2 cellular contexts compared by ENCODE assay signal in the genomic region with DNA sequence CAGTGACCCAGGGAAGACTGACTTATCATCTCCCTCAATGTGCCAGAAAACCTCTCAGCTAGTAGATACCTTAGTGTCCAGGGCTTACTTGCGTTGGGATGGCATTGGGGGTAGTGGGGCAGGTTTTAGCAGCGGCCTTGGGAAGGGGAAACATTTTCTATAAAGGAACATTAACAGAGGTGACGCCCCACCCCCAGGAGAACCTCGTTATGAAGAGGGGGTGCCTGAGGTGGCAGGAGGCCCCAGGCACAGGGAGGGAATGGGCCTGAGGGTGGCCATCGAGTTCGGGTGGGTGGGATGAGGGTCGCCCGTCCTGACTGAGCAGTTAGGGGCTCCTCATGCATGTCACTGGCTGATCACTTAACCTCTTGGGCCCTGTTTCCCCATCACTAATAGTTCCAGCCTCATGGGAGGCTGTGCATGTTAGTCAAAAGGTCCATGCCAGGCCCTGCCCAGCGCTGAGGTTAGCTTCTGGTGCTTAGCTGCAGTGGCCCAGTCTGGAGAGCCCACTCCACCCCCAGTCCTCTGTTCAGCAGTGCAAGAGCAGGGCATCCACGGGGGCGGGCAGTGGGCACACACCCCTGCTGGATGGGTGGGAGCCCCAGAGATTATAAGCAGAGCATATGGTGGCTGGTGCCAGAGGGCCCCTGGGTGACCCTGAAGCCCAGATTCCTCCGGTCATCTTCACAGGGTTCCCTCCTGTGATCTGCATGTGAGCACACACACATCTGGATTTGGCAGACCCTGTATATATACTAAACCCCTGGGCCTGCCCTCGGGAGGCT.
TF ChIP-seq lines count a peak whose summit lies in the region.

No MANE protein-coding gene starts in this region.

TF ChIP-seq in SK-N-SH, 30 proteins besides CTCF, POLR2A, EP300 and RAD21 (continued from another document):
- TF ChIP-seq, protein P1, sequence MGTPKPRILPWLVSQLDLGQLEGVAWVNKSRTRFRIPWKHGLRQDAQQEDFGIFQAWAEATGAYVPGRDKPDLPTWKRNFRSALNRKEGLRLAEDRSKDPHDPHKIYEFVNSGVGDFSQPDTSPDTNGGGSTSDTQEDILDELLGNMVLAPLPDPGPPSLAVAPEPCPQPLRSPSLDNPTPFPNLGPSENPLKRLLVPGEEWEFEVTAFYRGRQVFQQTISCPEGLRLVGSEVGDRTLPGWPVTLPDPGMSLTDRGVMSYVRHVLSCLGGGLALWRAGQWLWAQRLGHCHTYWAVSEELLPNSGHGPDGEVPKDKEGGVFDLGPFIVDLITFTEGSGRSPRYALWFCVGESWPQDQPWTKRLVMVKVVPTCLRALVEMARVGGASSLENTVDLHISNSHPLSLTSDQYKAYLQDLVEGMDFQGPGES (IDR thresholded peaks at IDR 0.05; ENCODE audit: low read depth, low read length): no peak
- TF ChIP-seq, protein P2, sequence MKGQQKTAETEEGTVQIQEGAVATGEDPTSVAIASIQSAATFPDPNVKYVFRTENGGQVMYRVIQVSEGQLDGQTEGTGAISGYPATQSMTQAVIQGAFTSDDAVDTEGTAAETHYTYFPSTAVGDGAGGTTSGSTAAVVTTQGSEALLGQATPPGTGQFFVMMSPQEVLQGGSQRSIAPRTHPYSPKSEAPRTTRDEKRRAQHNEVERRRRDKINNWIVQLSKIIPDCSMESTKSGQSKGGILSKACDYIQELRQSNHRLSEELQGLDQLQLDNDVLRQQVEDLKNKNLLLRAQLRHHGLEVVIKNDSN (IDR thresholded peaks at IDR 0.05; ENCODE audit: borderline replicate concordance, low read depth): no peak
TF ChIP-seq in SK-N-SH: peak in this region for 0.

TF ChIP-seq in SK-N-SH treated with all-trans-retinoic acid at 6 μM for 48 hours, 23 proteins besides CTCF, POLR2A, EP300 and RAD21 (continued from another document):
- no peak for TF ChIP-seq ZFP3 (CRISPR knock-in tag; IDR thresholded peaks at IDR 0.05)
- TF ChIP-seq, protein P3, sequence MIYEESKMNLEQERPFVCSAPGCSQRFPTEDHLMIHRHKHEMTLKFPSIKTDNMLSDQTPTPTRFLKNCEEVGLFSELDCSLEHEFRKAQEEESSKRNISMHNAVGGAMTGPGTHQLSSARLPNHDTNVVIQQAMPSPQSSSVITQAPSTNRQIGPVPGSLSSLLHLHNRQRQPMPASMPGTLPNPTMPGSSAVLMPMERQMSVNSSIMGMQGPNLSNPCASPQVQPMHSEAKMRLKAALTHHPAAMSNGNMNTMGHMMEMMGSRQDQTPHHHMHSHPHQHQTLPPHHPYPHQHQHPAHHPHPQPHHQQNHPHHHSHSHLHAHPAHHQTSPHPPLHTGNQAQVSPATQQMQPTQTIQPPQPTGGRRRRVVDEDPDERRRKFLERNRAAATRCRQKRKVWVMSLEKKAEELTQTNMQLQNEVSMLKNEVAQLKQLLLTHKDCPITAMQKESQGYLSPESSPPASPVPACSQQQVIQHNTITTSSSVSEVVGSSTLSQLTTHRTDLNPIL (CRISPR knock-in tag; IDR thresholded peaks at IDR 0.05; ENCODE audit: low read depth): no peak
